Comparison of ENCODE assay signal across 8 cellular contexts in genomic region chr11:124115782-124116616, GRCh38. TPM values are rescaled to one million over a fixed set of nuclear protein-coding genes. Genes with fewer than 3 reads are reported as not detected.
DNase-seq lines count a peak whose midpoint lies in the region; ATAC-seq and TF ChIP-seq lines count a peak whose summit lies in the region.

No MANE protein-coding gene starts in this region.

- no peak overlapping the region for H2BK15ac ChIP-seq in IMR-90 (ENCODE audit: low read depth, low read length)

- ATAC-seq in GM19372 (IDR thresholded peaks at IDR 0.05; ENCODE audit: low read depth, unreplicated experiment) (peak; percentile 25), IMR-90 (ENCODE audit: low read depth) (peak; percentile 58), GM19467 (IDR thresholded peaks at IDR 0.05; ENCODE audit: unreplicated experiment) (no peak)

- DNase-seq in IMR-90 (no peak), caudate nucleus (lab: John Stamatoyannopoulos, UW) (peak in 6 of 61 donors; percentile 2 to 12 (median 4)), lower leg skin (ENCODE audit: low spot score in 2 of 2) (no peak), NCI-H187 (lab: John Stamatoyannopoulos, UW) (no peak), WERI-Rb-1 (no peak)

- peak overlapping the region; percentile 1; the same call in 1 of the 2 replicates for H4K91ac ChIP-seq in IMR-90 (ENCODE audit: insufficient read depth, low read depth, low read length)

- H3K9me1 ChIP-seq in IMR-90 (ENCODE audit: insufficient read depth, low read length), result peaks cover 2% of the 10 kb centered on the region; the same call in 1 of the 2 replicates

- POLR2A ChIA-PET in IMR-90 (lab: Charles Lee; ENCODE audit: unreplicated experiment), result interaction anchor here (0.6 kb wide), 1 partner anchor 12 kb away, joined by 6 read pairs; no protein-coding TSS in a partner anchor

- H2BK120ac ChIP-seq in IMR-90 (ENCODE audit: low read depth, low read length), result no peak overlapping the region

- H2AK9ac ChIP-seq in IMR-90 (replicated peaks; ENCODE audit: low read depth, low read length, poor library complexity), result no peak overlapping the region

- no peak overlapping the region for H3K18ac ChIP-seq in IMR-90 (ENCODE audit: low read depth, low read length)

- peak overlapping the region; percentile 63 for H3K4me3 ChIP-seq in IMR-90 (ENCODE audit: insufficient read depth, low read depth, low read length)
- H3K4me3 ChIP-seq in lower leg skin (ENCODE audit: low read depth, poor library complexity, severe bottlenecking), result peak overlapping the region; percentile 40
- peak overlapping the region; percentile 41 for H3K4me3 ChIP-seq in thymus (ENCODE audit: low read length)
- H3K4me3 ChIP-seq in WERI-Rb-1 (ENCODE audit: low read depth, low read length), result no peak overlapping the region

- no peak overlapping the region for H3K56ac ChIP-seq in IMR-90 (ENCODE audit: extremely low read depth, insufficient read depth, low read length)

- no peaks in the 10 kb centered on the region for H4K20me1 ChIP-seq in IMR-90 (ENCODE audit: insufficient read depth, low read length)

- intact Hi-C loops in IMR-90 (cut with micrococcal nuclease) (no loop called here), lower leg skin (cut with DNase I; ENCODE audit: low total_unique reads) (no loop called here)

- peaks cover 3% of the 10 kb centered on the region for H3K4me1 ChIP-seq in IMR-90 (ENCODE audit: control insufficient read depth, insufficient read depth, low read length)
- H3K4me1 ChIP-seq in thymus (ENCODE audit: control insufficient read depth, insufficient read depth, low read length), result peaks cover 2% of the 10 kb centered on the region

- H3K27me3 ChIP-seq in IMR-90 (ENCODE audit: control insufficient read depth, insufficient read depth, low read length) (peaks cover 2% of the 10 kb centered on the region; the same call in 1 of the 2 replicates), thymus (ENCODE audit: control insufficient read depth, insufficient read depth) (no peaks in the 10 kb centered on the region), WERI-Rb-1 (ENCODE audit: insufficient read depth, low read depth, severe bottlenecking) (no peaks in the 10 kb centered on the region)

- dilution Hi-C loops in IMR-90 (cut with HindIII; ENCODE audit: low sequenced_read_pairs, unreplicated experiment), result no loop called here

- H3K23ac ChIP-seq in IMR-90 (ENCODE audit: low read depth, low read length), result 0 out of 2 replicates have a peak overlapping the region, but pooled peaks have one; percentile 29

- 0 out of 2 replicates have a peak overlapping the region, but pooled peaks have one; percentile 2 for H2AK5ac ChIP-seq in IMR-90 (ENCODE audit: low read depth, low read length)

- H3K14ac ChIP-seq in IMR-90 (replicated peaks; ENCODE audit: low read depth, low read length), result peak overlapping the region; percentile 60

- peak overlapping the region; percentile 59 for H3K4ac ChIP-seq in IMR-90 (ENCODE audit: low read depth, low read length)

- H3K79me1 ChIP-seq in IMR-90 (ENCODE audit: low read depth in 1 of 2, low read length in 2 of 2), result no peaks in the 10 kb centered on the region

- 17% methylated on average over 1 of the region's 12 CpGs; no CpG with 5 or more reads in 1 of the 2 experiments for WGBS in IMR-90 (ENCODE audit: extremely low coverage in 2 of 2, insufficient read length in 1 of 2), 2 experiments
- 11 to 12% methylated on average over 12 of the region's 12 CpGs for WGBS in lower leg skin, 2 donors
- WGBS in thymus, result 41% methylated on average over 12 of the region's 12 CpGs

- H4K5ac ChIP-seq in IMR-90 (ENCODE audit: low read depth, low read length), result no peak overlapping the region

- no peak for TF ChIP-seq CTCF in IMR-90 (conservative IDR thresholded peaks at IDR 0.05; ENCODE audit: low read depth, low read length)
- TF ChIP-seq CTCF in lower leg skin (IDR thresholded peaks at IDR 0.05), result no peak
- no peak for TF ChIP-seq CTCF in WERI-Rb-1 (IDR thresholded peaks at IDR 0.05; ENCODE audit: low read depth, low read length)

- H3K9me3 ChIP-seq in IMR-90 (ENCODE audit: control insufficient read depth, insufficient read depth, low read length) (no peaks in the 10 kb centered on the region), thymus (ENCODE audit: control insufficient read depth) (no peaks in the 10 kb centered on the region), WERI-Rb-1 (ENCODE audit: severe bottlenecking) (no peaks in the 10 kb centered on the region)

- peak overlapping the region; percentile 74 for H2AFZ ChIP-seq in IMR-90 (replicated peaks; ENCODE audit: low read length, poor library complexity)

- 0 out of 4 replicates have a peak overlapping the region, but pooled peaks have one; percentile 0 to 11 for H4K8ac ChIP-seq in IMR-90 (ENCODE audit: low read depth in 2 of 2, low read length in 2 of 2)

- BruUV-seq in IMR-90 (replicated peaks; lab: Mats Ljungman, UMichigan), result no TSS peak

- H3K4me2 ChIP-seq in IMR-90 (ENCODE audit: low read depth, low read length), result peak overlapping the region; percentile 84

- peak overlapping the region; percentile 77; the same call in 1 of the 2 replicates for H3K9ac ChIP-seq in IMR-90 (ENCODE audit: low read depth, low read length)

- CTCF ChIA-PET in IMR-90 (lab: Yijun Ruan, JAX), result interaction anchor here (0.5 to 1.5 kb wide), 6 partner anchors 19 to 647 kb away, joined by 3 to 4 read pairs (median 3); no protein-coding TSS in a partner anchor

- no peak overlapping the region for H3K27ac ChIP-seq in IMR-90 (ENCODE audit: insufficient read depth, low read length)
- H3K27ac ChIP-seq in caudate nucleus (ENCODE audit: low read depth, low read length), result peak overlapping the region; percentile 24
- no peak overlapping the region for H3K27ac ChIP-seq in thymus (ENCODE audit: low read depth)
- no peak overlapping the region for H3K27ac ChIP-seq in WERI-Rb-1

- TF ChIP-seq RAD21 in IMR-90 (IDR thresholded peaks at IDR 0.05; ENCODE audit: low read length), result no peak

- TF ChIP-seq POLR2A in IMR-90 (IDR thresholded peaks at IDR 0.05; ENCODE audit: low read depth, low read length), result no peak
- TF ChIP-seq POLR2A in lower leg skin (IDR thresholded peaks at IDR 0.05), result no peak

- H3K36me3 ChIP-seq in IMR-90 (ENCODE audit: control insufficient read depth, insufficient read depth, low read length) (peaks cover 12% of the 10 kb centered on the region), thymus (ENCODE audit: control insufficient read depth, insufficient read depth) (no peaks in the 10 kb centered on the region), WERI-Rb-1 (no peaks in the 10 kb centered on the region)

- 0 out of 2 replicates have a peak overlapping the region, but pooled peaks have one; percentile 17 for H2BK20ac ChIP-seq in IMR-90 (ENCODE audit: low read depth, low read length)

- no peak overlapping the region for H2BK5ac ChIP-seq in IMR-90 (ENCODE audit: low read depth, low read length, poor library complexity, severe bottlenecking)

- in situ Hi-C loops in IMR-90 (cut with MboI; ENCODE audit: low sequenced_read_pairs), result no loop called here

TF ChIP-seq in IMR-90, 13 proteins besides CTCF, POLR2A, EP300 and RAD21:
- no peak for TF ChIP-seq RCOR1 (IDR thresholded peaks at IDR 0.05; ENCODE audit: insufficient replicate concordance, low read length)
- TF ChIP-seq MAZ (IDR thresholded peaks at IDR 0.05; ENCODE audit: borderline replicate concordance, low read depth, low read length), result no peak
- TF ChIP-seq MXI1 (IDR thresholded peaks at IDR 0.05; ENCODE audit: borderline replicate concordance, low read depth, low read length), result no peak
- TF ChIP-seq USF2 (IDR thresholded peaks at IDR 0.05; ENCODE audit: low read depth, low read length), result no peak
- TF ChIP-seq RFX5 (IDR thresholded peaks at IDR 0.05; ENCODE audit: low read depth, low read length), result no peak
- no peak for TF ChIP-seq NFE2L2 (IDR thresholded peaks at IDR 0.05; ENCODE audit: low read depth, low read length)
- TF ChIP-seq BHLHE40 (IDR thresholded peaks at IDR 0.05; ENCODE audit: low read depth, low read length), result no peak
- TF ChIP-seq FOS (IDR thresholded peaks at IDR 0.05; ENCODE audit: low read depth, low read length), result no peak
- TF ChIP-seq MAFK (IDR thresholded peaks at IDR 0.05; ENCODE audit: low read depth, low read length), result no peak
- TF ChIP-seq CHD1 (IDR thresholded peaks at IDR 0.05; ENCODE audit: low read depth, low read length), result no peak
- TF ChIP-seq ELK1 (IDR thresholded peaks at IDR 0.05; ENCODE audit: borderline replicate concordance, low read depth, low read length), result no peak
- no peak for TF ChIP-seq CEBPB (IDR thresholded peaks at IDR 0.05; ENCODE audit: low read depth, low read length)
- no peak for TF ChIP-seq SMC3 (IDR thresholded peaks at IDR 0.05; ENCODE audit: low read depth, low read length)

RNA-seq across cellular contexts. Expression of gene VWA5A, which starts 0.7 kb away (rescaled TPM):
- 4.7 and 5.6 TPM in 2 replicates for total RNA-seq in IMR-90 (2012; rRNA removed)
- polyA plus RNA-seq in IMR-90 (2012; rRNA removed), result 4.7 and 6.8 TPM in 2 replicates
- 2.4 and 2.6 TPM in 2 replicates for polyA plus RNA-seq in IMR-90 (2012; cell fraction: cytosol; rRNA removed)
- polyA plus RNA-seq in IMR-90 (2012; cell fraction: nucleus; rRNA removed; ENCODE audit: low replicate concordance), result 2.3 and 9.2 TPM in 2 replicates
- total RNA-seq in lower leg skin, result 10 to 100 TPM; 16.4 to 27.4 (median 24.0) TPM
- 15.8 TPM for polyA plus RNA-seq in thymus
